In genomic region chr3:32913790-32914446, GRCh38 we compare ENCODE assay signal across 1 cellular context.
TF ChIP-seq lines count a peak whose summit lies in the region.

No MANE protein-coding gene starts in this region.

TF ChIP-seq in GM23338, 12 proteins besides CTCF, POLR2A, EP300 and RAD21 (continued from another document):
- TF ChIP-seq CREB1 (CRISPR knock-in tag; IDR thresholded peaks at IDR 0.05; ENCODE audit: low read depth), result no peak
